ENCODE assay signal across 9 cellular contexts in the genomic region with DNA sequence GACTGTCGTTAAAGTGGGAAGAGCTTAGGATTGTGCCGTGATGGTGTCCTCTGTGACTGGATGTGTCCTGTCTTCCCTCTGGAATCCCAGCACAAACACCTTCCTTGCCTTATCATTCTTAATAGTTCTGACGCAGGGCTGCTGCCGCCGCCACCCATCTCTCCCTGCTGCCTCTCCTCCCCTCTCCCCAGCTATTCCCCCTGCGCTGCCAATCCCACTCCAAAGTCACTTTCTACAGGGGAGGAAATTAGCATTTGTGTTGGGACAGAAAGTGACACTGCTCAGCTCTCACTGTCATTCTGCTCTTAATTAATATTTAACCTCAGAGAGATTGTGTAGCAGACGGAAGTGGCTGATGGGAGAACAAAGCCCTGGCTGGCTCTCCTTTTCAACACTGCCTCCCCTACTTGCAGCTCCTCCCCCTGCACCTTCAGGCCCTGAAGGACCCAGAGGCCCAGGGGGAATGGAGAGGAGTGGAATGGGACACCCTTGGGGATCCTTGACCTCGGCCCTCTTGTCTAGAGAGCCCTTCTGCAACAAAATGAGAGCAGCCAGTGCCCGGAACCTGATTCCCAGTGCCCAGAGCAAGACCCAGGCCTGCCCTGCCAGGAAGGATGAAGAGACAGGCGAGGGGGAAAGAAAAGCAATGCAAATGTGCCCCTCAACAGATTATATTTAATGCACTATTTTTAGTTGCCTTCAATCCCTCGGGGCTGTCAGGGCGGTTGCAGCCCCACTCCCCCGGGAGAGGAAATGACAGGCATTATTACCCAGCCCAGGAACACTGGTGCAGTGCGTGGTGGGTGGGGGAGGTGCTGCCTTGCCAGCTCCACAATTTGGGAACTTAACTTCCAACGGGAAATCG. TPM values are rescaled to one million over a fixed set of nuclear protein-coding genes. Genes with fewer than 3 reads are reported as not detected.
A peak's percentile ranks its signal among the peaks of the same experiment; 100 is the strongest.
DNase-seq lines count a peak whose midpoint lies in the region; ATAC-seq, FAIRE-seq and TF ChIP-seq lines count a peak whose summit lies in the region.
"Had no signal": no experiment of that assay in that cellular context is flagged by ENCODE, and none has a peak within 500 bp of the region (broad histone marks: within the 10 kb centered on the region; RNA-seq: fewer than 3 reads in every experiment).

No MANE protein-coding gene starts in this region.

- no peaks in the 10 kb centered on the region for H3K36me3 ChIP-seq in SK-N-MC (ENCODE audit: insufficient read depth, low read length)
- no peaks in the 10 kb centered on the region for H3K36me3 ChIP-seq in neuron (ENCODE audit: insufficient read depth, low read length)
- no peaks in the 10 kb centered on the region for H3K36me3 ChIP-seq in breast epithelium
- no peaks in the 10 kb centered on the region for H3K36me3 ChIP-seq in prostate gland

- TF ChIP-seq CTCF in breast epithelium (IDR thresholded peaks at IDR 0.05), result no peak
- no peak for TF ChIP-seq CTCF in prostate gland (IDR thresholded peaks at IDR 0.05)

- no peak for TF ChIP-seq POLR2A in breast epithelium (IDR thresholded peaks at IDR 0.05)
- TF ChIP-seq POLR2A in GM12892 (IDR thresholded peaks at IDR 0.05; ENCODE audit: low read depth, low read length), result no peak
- TF ChIP-seq POLR2A in prostate gland (IDR thresholded peaks at IDR 0.05), result no peak

- H2AFZ ChIP-seq in neuron (ENCODE audit: low read depth, low read length), result peak overlapping the region; percentile 29

- H3K27me3 ChIP-seq in neuron (ENCODE audit: insufficient read depth, low read length) (peaks cover 5% of the 10 kb centered on the region), breast epithelium (peaks cover 0 to 16% of the 10 kb centered on the region in 2 donors), prostate gland (replicated peaks; ENCODE audit: insufficient read depth) (peaks cover 6% of the 10 kb centered on the region)

- 44% methylated on average over 16 of the region's 16 CpGs for WGBS in prostate gland

- DNase-seq in SK-N-MC (ENCODE audit: low read depth, low spot score) (no peak), breast epithelium (ENCODE audit: low spot score in 2 of 2) (no peak), GM12892 (ENCODE audit: insufficient read length) (no peak), prostate gland (ENCODE audit: low spot score) (no peak), mesenteric fat pad (ENCODE audit: low spot score) (no peak)

- peaks cover 26% of the 10 kb centered on the region for H3K4me1 ChIP-seq in neuron (ENCODE audit: insufficient read depth, low read length)
- H3K4me1 ChIP-seq in breast epithelium, result no peaks in the 10 kb centered on the region
- H3K4me1 ChIP-seq in prostate gland (replicated peaks), result no peaks in the 10 kb centered on the region

- H3K27ac ChIP-seq in SK-N-MC (peak overlapping the region; percentile 74), breast epithelium (no peak overlapping the region), prostate gland (no peak overlapping the region)

- ATAC-seq in GM18909 (IDR thresholded peaks at IDR 0.05; ENCODE audit: poor library complexity, unreplicated experiment) (peak; percentile 97), HG02884 (IDR thresholded peaks at IDR 0.05; ENCODE audit: unreplicated experiment) (peak; percentile 77)

- no peak for FAIRE-seq in GM12892 (lab: Jason Lieb, UNC)

- H3K9me3 ChIP-seq in SK-N-MC (ENCODE audit: low read depth, low read length), result no peaks in the 10 kb centered on the region
- H3K9me3 ChIP-seq in neuron (ENCODE audit: low read length), result no peaks in the 10 kb centered on the region
- H3K9me3 ChIP-seq in breast epithelium, result no peaks in the 10 kb centered on the region
- no peaks in the 10 kb centered on the region for H3K9me3 ChIP-seq in prostate gland

- intact Hi-C loops in breast epithelium (cut with DNase I; ENCODE audit: low total_unique reads), result no loop called here
- intact Hi-C loops in prostate gland (cut with DNase I), result no loop called here

- H3K4me3 ChIP-seq in SK-N-MC (peak overlapping the region; percentile 72), neuron (ENCODE audit: low read length) (no peak overlapping the region), breast epithelium (no peak overlapping the region), prostate gland (no peak overlapping the region)

- H3K9ac ChIP-seq in SK-N-MC (ENCODE audit: insufficient read length), result no peak overlapping the region

RNA-seq across cellular contexts. Expression of a gene that starts 14.7 kb away (rescaled TPM):
- under 1 TPM; 0.33 to 0.48 (median 0.44) TPM for total RNA-seq in breast epithelium
- polyA plus RNA-seq in GM12892 (2012; ENCODE audit: missing spikeins), result not detected
- 1 to 10 TPM; 1.2 to 1.8 TPM for total RNA-seq in prostate gland
- total RNA-seq in mesenteric fat pad, result 4.0 TPM

RNA-seq across cellular contexts. Expression of a gene that starts 27.0 kb away (rescaled TPM):
- total RNA-seq in breast epithelium (10 to 100 TPM in 1 of 3 donors, 1 to 10 TPM in 1, not detected in 1; 8.8 to 20.5 TPM), prostate gland (10 to 100 TPM; 28.2 to 38.6 TPM), mesenteric fat pad (2.0 TPM)
- polyA plus RNA-seq in GM12892 (2012; ENCODE audit: missing spikeins), result not detected
- total RNA-seq: LHCN-M2 had no signal

RNA-seq across cellular contexts. Expression of a gene that starts 37.0 kb away (rescaled TPM):
- total RNA-seq in breast epithelium (10 to 100 TPM; 11.6 to 38.7 (median 19.8) TPM), prostate gland (10 to 100 TPM; 12.1 to 18.6 TPM), mesenteric fat pad (84.0 TPM)
- 4.0 TPM for polyA plus RNA-seq in GM12892 (2012; ENCODE audit: missing spikeins)

RNA-seq across cellular contexts. Expression of a gene that starts 51.4 kb away (rescaled TPM):
- total RNA-seq in breast epithelium, result 10 to 100 TPM in 1 of 3 donors, 1 to 10 TPM in 2; 2.9 to 15.2 (median 9.8) TPM
- 8.2 TPM for polyA plus RNA-seq in GM12892 (2012; ENCODE audit: missing spikeins)
- total RNA-seq in prostate gland, result 10 to 100 TPM; 14.7 to 20.8 TPM
- 4.0 TPM for total RNA-seq in mesenteric fat pad

RNA-seq across cellular contexts. Expression of a gene that starts 51.5 kb away (rescaled TPM):
- total RNA-seq in breast epithelium (10 to 100 TPM; 12.5 to 17.0 (median 14.9) TPM), prostate gland (10 to 100 TPM; 20.4 to 30.1 TPM), mesenteric fat pad (28.2 TPM)
- polyA plus RNA-seq in GM12892 (2012; ENCODE audit: missing spikeins), result 4.3 TPM
